In genomic region chr19:52028027-52028779, GRCh38 we compare ENCODE assay signal across 8 cellular contexts. TPM values are rescaled to one million over a fixed set of nuclear protein-coding genes. Genes with fewer than 3 reads are reported as not detected.
DNase-seq lines count a peak whose midpoint lies in the region; ATAC-seq and TF ChIP-seq lines count a peak whose summit lies in the region.

ZNF614 (minus strand) TSS chr19:52028379; CDS start chr19:52025745, 2,634 bp downstream.

- H3K27me3 ChIP-seq in BE2C (no peaks in the 10 kb centered on the region), left lung (no peaks in the 10 kb centered on the region)

- H3K36me3 ChIP-seq in BE2C: peaks cover 38% of the 10 kb centered on the region
- peaks cover 0 to 43% of the 10 kb centered on the region in 2 donors for H3K36me3 ChIP-seq in left lung

- H3K9me3 ChIP-seq in BE2C (peaks cover 5% of the 10 kb centered on the region; the same call in 1 of the 2 replicates), left lung (peaks cover 0 to 73% of the 10 kb centered on the region in 2 donors)

- intact Hi-C loops in left lung (cut with DNase I): no loop called here

- H3K4me3 ChIP-seq in BE2C (ENCODE audit: low read depth, low read length) (peak within 1 kb of the TSS; percentile 86), left lung (peak within 1 kb of the TSS; percentile 49 to 76)

- H3K27ac ChIP-seq in left lung: peak within 1 kb of the TSS; percentile 93 to 95

- peak; percentile 93 for ATAC-seq in HG03432 (IDR thresholded peaks at IDR 0.05; ENCODE audit: unreplicated experiment)
- peak; percentile 98 for ATAC-seq in left lung

- H3K4me1 ChIP-seq in BE2C (no peaks in the 10 kb centered on the region), left lung (peaks cover 0 to 8% of the 10 kb centered on the region in 2 donors)

- peak; percentile 87 for DNase-seq in BE2C
- DNase-seq in NCI-H524 (lab: John Stamatoyannopoulos, UW): peak; percentile 78 to 90
- DNase-seq in activated CD4-positive, alpha-beta T cell treated with anti-CD3 and anti-CD28 coated beads, Interleukin-2, amount 50 U/mL, for 4 hours: peak; percentile 81 to 82
- DNase-seq in dedifferentiated amniotic fluid mesenchymal stem cell (ENCODE audit: extremely low spot score): peak; percentile 86
- DNase-seq in left lung: peak; percentile 90 to 96
- peak; percentile 84 to 86 for DNase-seq in stimulated activated CD4-positive, alpha-beta T cell treated with anti-CD3 and anti-CD28 coated beads, Interleukin-2, amount 100 ng/mL, for 24 hours

- peak; percentile 96 for TF ChIP-seq POLR2A in GM19193 (IDR thresholded peaks at IDR 0.05; ENCODE audit: extremely low read depth, insufficient read depth, insufficient read length)

- TF ChIP-seq CTCF in BE2C (IDR thresholded peaks at IDR 0.05; ENCODE audit: low read depth, low read length) (no peak), left lung (IDR thresholded peaks at IDR 0.05) (no peak)

RNA-seq across cellular contexts. Expression of gene ZNF614, which starts in this region (rescaled TPM):
- 5.3 TPM for polyA plus RNA-seq in BE2C (2012; ENCODE audit: insufficient read depth, insufficient read length, low read depth)
- 1 to 10 TPM; 5.7 to 7.8 TPM for total RNA-seq in left lung

Comparison
In these comparisons a context has a peak if more than half of its experiments do, and no peak if none do; other contexts are left out.
1. Peak in every context shown above with its lines: DNase-seq, ATAC-seq, H3K4me3 ChIP-seq and H3K27ac ChIP-seq.